1 cellular context compared by ENCODE assay signal in genomic region chr4:7647932-7648812, GRCh38.
TF ChIP-seq lines count a peak whose summit lies in the region.

No MANE protein-coding gene starts in this region.

TF ChIP-seq in HepG2, 621 proteins besides CTCF, POLR2A, EP300 and RAD21 (continued from another document and continues in another):
- TF ChIP-seq TFDP1 (CRISPR knock-in tag; IDR thresholded peaks at IDR 0.05; ENCODE audit: borderline replicate concordance), result no peak
- TF ChIP-seq CREM (IDR thresholded peaks at IDR 0.05), result peak; percentile 18; the same call in 1 of the 2 replicates
- TF ChIP-seq CREM (CRISPR knock-in tag; IDR thresholded peaks at IDR 0.05), result no peak
- TF ChIP-seq RARG (CRISPR knock-in tag; IDR thresholded peaks at IDR 0.05; ENCODE audit: low read depth), result no peak
- TF ChIP-seq RXRB (CRISPR knock-in tag; IDR thresholded peaks at IDR 0.05; ENCODE audit: borderline replicate concordance), result 0 out of 2 replicates have a peak, but pooled peaks have one; percentile 31
- no peak for TF ChIP-seq HHEX (CRISPR knock-in tag; IDR thresholded peaks at IDR 0.05)
- no peak for TF ChIP-seq NFIC (IDR thresholded peaks at IDR 0.05; ENCODE audit: low read length)
- no peak for TF ChIP-seq SOX5 (CRISPR knock-in tag; IDR thresholded peaks at IDR 0.05; ENCODE audit: borderline replicate concordance)
- TF ChIP-seq ZNF674 (CRISPR knock-in tag; IDR thresholded peaks at IDR 0.05; ENCODE audit: low read depth), result no peak
- TF ChIP-seq ZNF326 (CRISPR knock-in tag; IDR thresholded peaks at IDR 0.05; ENCODE audit: borderline replicate concordance), result no peak
- no peak for TF ChIP-seq ZMAT3 (CRISPR knock-in tag; conservative IDR thresholded peaks at IDR 0.05)
- no peak for TF ChIP-seq TBL1XR1 (IDR thresholded peaks at IDR 0.05; ENCODE audit: borderline replicate concordance, low read length, partially characterized antibody)
- no peak for TF ChIP-seq SMAD3 (CRISPR knock-in tag; IDR thresholded peaks at IDR 0.05)
- no peak for TF ChIP-seq HMGXB4 (CRISPR knock-in tag; IDR thresholded peaks at IDR 0.05; ENCODE audit: borderline replicate concordance in 1 of 2, low read depth in 1 of 2)
- no peak for TF ChIP-seq HNRNPK (IDR thresholded peaks at IDR 0.05; ENCODE audit: low read depth, low read length, poor library complexity, severe bottlenecking)
- TF ChIP-seq ZNF550 (CRISPR knock-in tag; IDR thresholded peaks at IDR 0.05; ENCODE audit: borderline replicate concordance), result no peak
- no peak for TF ChIP-seq ZNF891 (CRISPR knock-in tag; IDR thresholded peaks at IDR 0.05)
- TF ChIP-seq CBX2 (IDR thresholded peaks at IDR 0.05; ENCODE audit: low read depth, low read length), result no peak
- TF ChIP-seq CBX2 (CRISPR knock-in tag; IDR thresholded peaks at IDR 0.05; ENCODE audit: low read depth), result no peak
- TF ChIP-seq CREB3 (CRISPR knock-in tag; IDR thresholded peaks at IDR 0.05), result no peak
- TF ChIP-seq ZNF563 (CRISPR knock-in tag; IDR thresholded peaks at IDR 0.05), result no peak
- no peak for TF ChIP-seq GLMP (CRISPR knock-in tag; IDR thresholded peaks at IDR 0.05; ENCODE audit: borderline replicate concordance)
- TF ChIP-seq IRF9 (CRISPR knock-in tag; IDR thresholded peaks at IDR 0.05; ENCODE audit: borderline replicate concordance), result 0 out of 2 replicates have a peak, but pooled peaks have one; percentile 40
- TF ChIP-seq TMF1 (CRISPR knock-in tag; IDR thresholded peaks at IDR 0.05; ENCODE audit: low read depth), result no peak
- no peak for TF ChIP-seq USF2 (IDR thresholded peaks at IDR 0.05; ENCODE audit: low read depth, low read length)
- TF ChIP-seq USF2 (CRISPR knock-in tag; IDR thresholded peaks at IDR 0.05; ENCODE audit: borderline replicate concordance), result no peak
- no peak for TF ChIP-seq HOXA3 (CRISPR knock-in tag; IDR thresholded peaks at IDR 0.05)
- TF ChIP-seq KLF15 (CRISPR knock-in tag; IDR thresholded peaks at IDR 0.05; ENCODE audit: borderline replicate concordance), result no peak
- TF ChIP-seq ATF7 (IDR thresholded peaks at IDR 0.05), result no peak
- no peak for TF ChIP-seq ATF7 (CRISPR knock-in tag; IDR thresholded peaks at IDR 0.05)
- no peak for TF ChIP-seq GPBP1L1 (CRISPR knock-in tag; IDR thresholded peaks at IDR 0.05)
- TF ChIP-seq ATF4 (CRISPR knock-in tag; IDR thresholded peaks at IDR 0.05), result no peak
- TF ChIP-seq SP4 (CRISPR knock-in tag; IDR thresholded peaks at IDR 0.05), result no peak
- no peak for TF ChIP-seq TOE1 (CRISPR knock-in tag; IDR thresholded peaks at IDR 0.05)
- TF ChIP-seq FOSL1 (CRISPR knock-in tag; IDR thresholded peaks at IDR 0.05; ENCODE audit: borderline replicate concordance), result 0 out of 2 replicates have a peak, but pooled peaks have one; percentile 22
- peak; percentile 59; the same call in 1 of the 2 replicates for TF ChIP-seq ELF3 (CRISPR knock-in tag; IDR thresholded peaks at IDR 0.05)
- TF ChIP-seq BCL3 (CRISPR knock-in tag; IDR thresholded peaks at IDR 0.05), result no peak
- TF ChIP-seq ZBTB38 (CRISPR knock-in tag; IDR thresholded peaks at IDR 0.05), result no peak
- TF ChIP-seq KAT2B (IDR thresholded peaks at IDR 0.05; ENCODE audit: borderline replicate concordance, low read depth, low read length), result no peak
- no peak for TF ChIP-seq E2F1 (CRISPR knock-in tag; IDR thresholded peaks at IDR 0.05)
- TF ChIP-seq ZNF333 (CRISPR knock-in tag; IDR thresholded peaks at IDR 0.05; ENCODE audit: borderline replicate concordance), result no peak
- no peak for TF ChIP-seq ZNF225 (CRISPR knock-in tag; IDR thresholded peaks at IDR 0.05)
- TF ChIP-seq MED1 (CRISPR knock-in tag; IDR thresholded peaks at IDR 0.05), result peak; percentile 43; the same call in 1 of the 2 replicates
- TF ChIP-seq DPF2 (CRISPR knock-in tag; IDR thresholded peaks at IDR 0.05; ENCODE audit: borderline replicate concordance, low read depth), result no peak
- no peak; the same call in 1 of the 2 replicates for TF ChIP-seq ZNF609 (CRISPR knock-in tag; IDR thresholded peaks at IDR 0.05; ENCODE audit: borderline replicate concordance)
